ENCODE assay signal across 1 cellular context in genomic region chr14:93332032-93332852, GRCh38.
TF ChIP-seq lines count a peak whose summit lies in the region.

No MANE protein-coding gene starts in this region.

TF ChIP-seq in HCT116, 20 proteins besides CTCF, POLR2A, EP300 and RAD21 (continued from another document):
- TF ChIP-seq MAX (IDR thresholded peaks at IDR 0.05) = no peak
- no peak for TF ChIP-seq SIN3A (IDR thresholded peaks at IDR 0.05; ENCODE audit: low read depth)
